Comparison of ENCODE assay signal across 8 cellular contexts in the genomic region with DNA sequence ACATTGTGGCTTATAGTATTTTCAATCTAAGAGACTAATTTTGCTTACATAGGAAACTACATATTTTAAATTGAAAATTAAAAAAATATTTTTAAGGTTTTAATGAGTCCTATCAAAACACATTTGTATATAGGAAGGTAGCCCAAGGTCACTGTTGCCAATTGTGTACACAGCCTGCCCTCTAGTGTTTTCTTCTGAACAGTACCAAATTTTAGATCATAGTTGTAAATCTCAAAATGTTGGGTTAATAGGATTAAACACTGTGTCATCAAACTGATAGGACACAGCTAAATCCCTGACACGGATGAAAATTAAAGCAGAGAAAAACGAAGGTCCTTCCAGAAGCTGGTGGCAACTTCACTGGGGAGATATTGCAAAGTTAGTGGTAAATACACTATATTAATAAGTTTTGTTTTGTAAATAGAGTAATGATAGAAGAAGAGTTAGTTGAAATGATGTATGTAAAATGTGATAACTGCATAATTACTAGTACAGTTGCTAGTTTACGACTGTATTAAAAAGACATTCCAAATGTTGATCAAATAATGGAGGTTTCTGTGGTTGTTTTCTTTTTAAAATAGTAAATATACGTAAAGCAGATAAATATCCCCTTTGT. TPM values are rescaled to one million over a fixed set of nuclear protein-coding genes. Genes with fewer than 3 reads are reported as not detected.
DNase-seq lines count a peak whose midpoint lies in the region; ATAC-seq, FAIRE-seq and TF ChIP-seq lines count a peak whose summit lies in the region.

No MANE protein-coding gene starts in this region.

- H3K9me3 ChIP-seq in adipocyte (ENCODE audit: control insufficient read depth, low read length) (no peaks in the 10 kb centered on the region), hepatocyte (ENCODE audit: low read depth) (no peaks in the 10 kb centered on the region), thoracic aorta (no peaks in the 10 kb centered on the region)

- peak; percentile 13 for DNase-seq in NCI-H2107 (lab: John Stamatoyannopoulos, UW)
- DNase-seq in adipocyte (ENCODE audit: low read depth): peak; percentile 85
- peak; percentile 65 for DNase-seq in hepatocyte (ENCODE audit: low spot score)
- no peak for DNase-seq in thoracic aorta (ENCODE audit: low spot score)
- DNase-seq in activated T-cell treated with anti-CD3 and anti-CD28 coated beads, Interleukin-2, amount 50 U/mL, for 48 hours: no peak

- no peaks in the 10 kb centered on the region for H4K20me1 ChIP-seq in hepatocyte (ENCODE audit: insufficient read depth, poor library complexity, severe bottlenecking)

- H3K4me3 ChIP-seq in adipocyte (ENCODE audit: low read length): no peak overlapping the region
- no peak overlapping the region for H3K4me3 ChIP-seq in hepatocyte
- H3K4me3 ChIP-seq in thoracic aorta: no peak overlapping the region

- ATAC-seq in thoracic aorta (ENCODE audit: insufficient number of reproducible peaks, low FRiP score, low read depth) (no peak), HG02642 (IDR thresholded peaks at IDR 0.05; ENCODE audit: poor library complexity, unreplicated experiment) (no peak)

- H3K27me3 ChIP-seq in adipocyte (replicated peaks; ENCODE audit: control insufficient read depth, insufficient read depth, low read length) (no peaks in the 10 kb centered on the region), hepatocyte (no peaks in the 10 kb centered on the region), thoracic aorta (replicated peaks; ENCODE audit: insufficient read depth) (no peaks in the 10 kb centered on the region)

- no peaks in the 10 kb centered on the region for H3K79me2 ChIP-seq in hepatocyte

- no peak overlapping the region for H3K9ac ChIP-seq in adipocyte (ENCODE audit: low read length)

- TF ChIP-seq CTCF in GM12872 (IDR thresholded peaks at IDR 0.05; ENCODE audit: insufficient read depth, low read depth, low read length) (peak; percentile 55), hepatocyte (IDR thresholded peaks at IDR 0.05; ENCODE audit: poor library complexity) (peak; percentile 90), thoracic aorta (IDR thresholded peaks at IDR 0.05) (peak; percentile 69)

- peak; percentile 95 for FAIRE-seq in A204.1 (lab: Jason Lieb, UNC)

- H3K4me2 ChIP-seq in hepatocyte: no peak overlapping the region

- no peak overlapping the region for H2AFZ ChIP-seq in hepatocyte

- H3K27ac ChIP-seq in hepatocyte (no peak overlapping the region), thoracic aorta (no peak overlapping the region)

- H3K9me2 ChIP-seq in hepatocyte (replicated peaks; ENCODE audit: insufficient read depth): no peaks in the 10 kb centered on the region

- H3K36me3 ChIP-seq in adipocyte (ENCODE audit: control insufficient read depth, insufficient read depth, low read length, severe bottlenecking): no peaks in the 10 kb centered on the region
- no peaks in the 10 kb centered on the region for H3K36me3 ChIP-seq in hepatocyte (replicated peaks; ENCODE audit: insufficient read depth, low read depth)
- no peaks in the 10 kb centered on the region for H3K36me3 ChIP-seq in thoracic aorta

- H3K4me1 ChIP-seq in adipocyte (ENCODE audit: control insufficient read depth, insufficient read depth, low read length) (peaks cover 9% of the 10 kb centered on the region), hepatocyte (ENCODE audit: insufficient read depth) (no peaks in the 10 kb centered on the region), thoracic aorta (ENCODE audit: control insufficient read depth in 1 of 2, low read depth in 2 of 2) (no peaks in the 10 kb centered on the region)

- 33% methylated on average over 4 of the region's 4 CpGs for WGBS in hepatocyte (ENCODE audit: low lambda C conversion rate, missing lambda C conversion rate)

RNA-seq across cellular contexts. Expression of a gene that starts 19.7 kb away (rescaled TPM):
- 5.3 and 11.2 TPM in 2 replicates for total RNA-seq in hepatocyte
- 1.3 and 3.1 TPM in 2 replicates for polyA plus RNA-seq in hepatocyte
- total RNA-seq in thoracic aorta: under 1 TPM in 1 of 2 donors, not detected in 1; 0.99 TPM

RNA-seq across cellular contexts. Expression of a gene that starts 36.3 kb away (rescaled TPM):
- total RNA-seq in hepatocyte: not detected in 2 replicates
- not detected in 2 replicates for polyA plus RNA-seq in hepatocyte
- not detected for total RNA-seq in thoracic aorta

RNA-seq across cellular contexts. Expression of a gene that starts 41.0 kb away (rescaled TPM):
- total RNA-seq in hepatocyte (15.1 and 16.9 TPM in 2 replicates), thoracic aorta (1 to 10 TPM; 1.2 to 8.2 TPM)
- polyA plus RNA-seq in hepatocyte: 39.8 and 49.1 TPM in 2 replicates

Comparison
In these comparisons a context has a peak if more than half of its experiments do, and no peak if none do; other contexts are left out.
1. DNase-seq: peak in NCI-H2107 (single experiment), adipocyte (single experiment) and hepatocyte (single experiment); none in thoracic aorta (single experiment) and activated T-cell treated with anti-CD3 and anti-CD28 coated beads, Interleukin-2, amount 50 U/mL, for 48 hours (0 of 2).
2. Peak in every context shown above with its lines, with median percentiles within 50 percentile points of each other: CTCF ChIP-seq.